8 cellular contexts compared by ENCODE assay signal in the genomic region with DNA sequence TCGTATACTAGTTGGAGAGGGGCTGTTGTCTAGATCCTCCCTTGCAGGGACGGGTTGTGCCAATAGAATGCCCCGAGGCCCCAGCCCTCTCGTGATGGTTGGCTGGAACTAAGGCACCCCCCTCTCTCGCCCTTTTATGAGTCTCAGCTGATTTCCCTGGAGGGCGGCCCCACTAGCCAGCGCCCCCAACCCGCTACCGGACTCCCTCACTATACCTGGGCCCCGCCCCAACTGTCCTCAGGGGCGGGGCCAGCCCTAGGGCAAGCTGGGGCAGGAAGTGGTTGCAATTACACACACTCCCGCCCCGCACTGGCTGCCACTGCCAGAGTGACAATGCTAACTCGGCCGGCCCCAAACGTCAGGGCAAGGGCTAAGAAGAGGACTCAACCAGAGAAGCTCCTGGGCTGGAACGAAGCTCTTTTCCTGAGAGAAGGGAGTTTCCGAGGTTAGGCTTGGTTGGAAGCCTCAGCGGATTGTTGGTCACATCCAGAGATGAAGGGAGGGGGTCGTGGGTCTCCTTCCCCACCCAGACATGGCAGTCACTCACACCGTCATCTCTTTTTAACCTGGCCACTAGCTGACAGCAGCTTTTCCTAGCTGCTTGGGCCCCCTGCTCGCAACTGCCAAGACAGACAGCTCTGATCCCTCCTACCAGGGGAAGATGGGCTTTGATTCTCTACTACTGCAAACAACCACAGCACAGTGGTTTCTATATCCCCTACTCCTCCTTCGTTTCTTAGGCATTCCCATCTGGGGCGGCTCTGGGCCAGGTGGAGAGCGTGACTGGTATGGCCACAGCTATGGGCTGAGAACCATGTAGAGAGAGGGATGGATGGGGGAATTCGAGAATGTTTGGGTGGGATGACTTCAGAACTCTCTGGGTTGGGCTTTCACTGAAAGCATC. TPM values are rescaled to one million over a fixed set of nuclear protein-coding genes. Genes with fewer than 3 reads are reported as not detected.
A peak's percentile ranks its signal among the peaks of the same experiment; 100 is the strongest.
DNase-seq lines count a peak whose midpoint lies in the region; ATAC-seq and TF ChIP-seq lines count a peak whose summit lies in the region.

No MANE protein-coding gene starts in this region.

- peaks cover 30% of the 10 kb centered on the region for H3K4me1 Mint-ChIP-seq in activated CD8-positive, alpha-beta memory T cell treated with anti-CD3 and anti-CD28 coated beads, Interleukin-2, amount 10 ng/mL, durations not matched to agents 7 days and 5 days
- H3K4me1 Mint-ChIP-seq in chondrocyte (ENCODE audit: low read depth): peaks cover 5% of the 10 kb centered on the region

- peak; percentile 50 for DNase-seq in COR-L47 (lab: John Stamatoyannopoulos, UW)
- DNase-seq in GM19238 (ENCODE audit: insufficient read length, low spot score): peak; percentile 78
- peak; percentile 90 for DNase-seq in NCI-H748 (lab: John Stamatoyannopoulos, UW; ENCODE audit: unreplicated experiment)
- peak; percentile 88 for DNase-seq in activated CD8-positive, alpha-beta memory T cell treated with anti-CD3 and anti-CD28 coated beads, Interleukin-2, amount 10 ng/mL, durations not matched to agents 7 days and 5 days
- DNase-seq in cardiac septum (ENCODE audit: low spot score): peak; percentile 89
- DNase-seq in sigmoid colon: peak; percentile 64
- no peak for DNase-seq in chondrocyte (ENCODE audit: low spot score)

- ATAC-seq in HG03139 (IDR thresholded peaks at IDR 0.05; ENCODE audit: unreplicated experiment): peak; percentile 85
- ATAC-seq in activated CD8-positive, alpha-beta memory T cell treated with anti-CD3 and anti-CD28 coated beads, Interleukin-2, amount 10 ng/mL, durations not matched to agents 7 days and 5 days: peak; percentile 92

- H3K36me3 ChIP-seq in sigmoid colon: no peaks in the 10 kb centered on the region

- no peaks in the 10 kb centered on the region for H3K9me3 ChIP-seq in sigmoid colon

- CTCF ChIA-PET in activated CD8-positive, alpha-beta memory T cell treated with anti-CD3 and anti-CD28 coated beads, Interleukin-2, amount 10 ng/mL, durations not matched to agents 7 days and 5 days (lab: Charles Lee): interaction anchor here (1.5 to 2.0 kb wide), 2 partner anchors 67 to 99 kb away, joined by 5 to 7 read pairs; no protein-coding TSS in a partner anchor

- intact Hi-C loops in cardiac septum (cut with DNase I): no loop called here
- intact Hi-C loops in sigmoid colon (cut with DNase I): no loop called here

- peak overlapping the region; percentile 71 for H3K4me3 Mint-ChIP-seq in activated CD8-positive, alpha-beta memory T cell treated with anti-CD3 and anti-CD28 coated beads, Interleukin-2, amount 10 ng/mL, durations not matched to agents 7 days and 5 days
- no peak overlapping the region for H3K4me3 Mint-ChIP-seq in chondrocyte (ENCODE audit: unreplicated experiment)

- no peak for TF ChIP-seq EP300 in sigmoid colon (IDR thresholded peaks at IDR 0.05)

- no peaks in the 10 kb centered on the region for H3K9me3 Mint-ChIP-seq in activated CD8-positive, alpha-beta memory T cell treated with anti-CD3 and anti-CD28 coated beads, Interleukin-2, amount 10 ng/mL, durations not matched to agents 7 days and 5 days (ENCODE audit: low read depth)
- no peaks in the 10 kb centered on the region for H3K9me3 Mint-ChIP-seq in chondrocyte (ENCODE audit: low read depth)

- H3K27me3 Mint-ChIP-seq in activated CD8-positive, alpha-beta memory T cell treated with anti-CD3 and anti-CD28 coated beads, Interleukin-2, amount 10 ng/mL, durations not matched to agents 7 days and 5 days: peaks cover under 1% of the 10 kb centered on the region
- no peaks in the 10 kb centered on the region for H3K27me3 Mint-ChIP-seq in chondrocyte (ENCODE audit: low read depth)

- H3K36me3 Mint-ChIP-seq in activated CD8-positive, alpha-beta memory T cell treated with anti-CD3 and anti-CD28 coated beads, Interleukin-2, amount 10 ng/mL, durations not matched to agents 7 days and 5 days: no peaks in the 10 kb centered on the region
- no peaks in the 10 kb centered on the region for H3K36me3 Mint-ChIP-seq in chondrocyte (ENCODE audit: low read depth)

- WGBS in sigmoid colon, 2 donors: 8 to 16% methylated on average over 26 of the region's 26 CpGs

- H3K27ac ChIP-seq in sigmoid colon: no peak overlapping the region

- H3K4me3 ChIP-seq in sigmoid colon: no peak overlapping the region

- peaks cover 0 to 6% (median 3%) of the 10 kb centered on the region in 4 donors for H3K4me1 ChIP-seq in sigmoid colon

- H3K27ac Mint-ChIP-seq in activated CD8-positive, alpha-beta memory T cell treated with anti-CD3 and anti-CD28 coated beads, Interleukin-2, amount 10 ng/mL, durations not matched to agents 7 days and 5 days: peak overlapping the region; percentile 88
- no peak overlapping the region for H3K27ac Mint-ChIP-seq in chondrocyte (ENCODE audit: unreplicated experiment)

- TF ChIP-seq POLR2A in sigmoid colon (IDR thresholded peaks at IDR 0.05): no peak

- no peaks in the 10 kb centered on the region for H3K27me3 ChIP-seq in sigmoid colon

- no peak for TF ChIP-seq CTCF in sigmoid colon (IDR thresholded peaks at IDR 0.05)
- no peak for TF ChIP-seq CTCF in chondrocyte (IDR thresholded peaks at IDR 0.05)

RNA-seq across cellular contexts. Expression of gene BCORL1, which starts 21.0 kb away (rescaled TPM):
- 10 to 100 TPM in 1 of 2 experiments, 1 to 10 TPM in 1; 9.1 to 10.2 TPM for total RNA-seq in activated CD8-positive, alpha-beta memory T cell treated with anti-CD3 and anti-CD28 coated beads, Interleukin-2, amount 10 ng/mL, durations not matched to agents 7 days and 5 days
- total RNA-seq in cardiac septum (9.8 TPM), sigmoid colon (1 to 10 TPM; 2.2 to 5.8 (median 4.2) TPM), chondrocyte (19.7 to 20.6 TPM (median 20.0 TPM) in 3 replicates)
- 1 to 10 TPM; 1.2 to 5.0 (median 1.6) TPM for polyA plus RNA-seq in sigmoid colon

RNA-seq across cellular contexts. Expression of gene UTP14A, which starts 55.5 kb away (rescaled TPM):
- total RNA-seq in activated CD8-positive, alpha-beta memory T cell treated with anti-CD3 and anti-CD28 coated beads, Interleukin-2, amount 10 ng/mL, durations not matched to agents 7 days and 5 days: 10 to 100 TPM; 22.8 to 37.0 TPM
- total RNA-seq in cardiac septum (8.9 TPM), sigmoid colon (10 to 100 TPM; 14.4 to 18.2 (median 15.2) TPM), chondrocyte (13.9 to 17.0 TPM (median 14.2 TPM) in 3 replicates)
- polyA plus RNA-seq in sigmoid colon: 10 to 100 TPM in 1 of 3 donors, 1 to 10 TPM in 2; 5.5 to 15.6 (median 6.6) TPM
